Comparison of ENCODE assay signal across 21 cellular contexts in the genomic region with DNA sequence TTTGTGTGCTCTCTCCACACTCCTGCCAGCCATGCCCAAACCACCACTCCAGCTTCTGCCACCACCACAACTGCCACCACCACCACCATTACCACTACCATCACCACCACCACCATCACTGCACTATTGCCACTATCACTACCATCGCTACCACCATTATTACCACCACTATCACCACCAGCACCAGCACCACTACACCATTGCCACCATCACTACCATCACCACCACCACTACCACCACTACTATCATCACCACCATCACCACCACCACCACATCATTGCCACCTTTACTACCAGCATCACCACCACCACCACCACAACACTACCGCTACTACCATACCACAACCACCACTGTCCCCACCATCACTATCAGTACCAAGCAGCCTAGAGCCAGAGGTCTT. TPM values are rescaled to one million over a fixed set of nuclear protein-coding genes. Genes with fewer than 3 reads are reported as not detected.
DNase-seq lines count a peak whose midpoint lies in the region; ATAC-seq, FAIRE-seq and TF ChIP-seq lines count a peak whose summit lies in the region.
"Had no signal": no experiment of that assay in that cellular context is flagged by ENCODE, and none has a peak within 500 bp of the region (broad histone marks: within the 10 kb centered on the region; RNA-seq: fewer than 3 reads in every experiment).

No MANE protein-coding gene starts in this region.

- no peaks in the 10 kb centered on the region for H3K79me2 ChIP-seq in GM12878 (ENCODE audit: control insufficient read depth, insufficient read depth, low read length)

- no peaks in the 10 kb centered on the region for H3K9me3 ChIP-seq in GM12878 (replicated peaks; ENCODE audit: control insufficient read depth, insufficient read depth, low read length)

- 49% methylated on average over 2 of the region's 2 CpGs for WGBS in GM12878 (ENCODE audit: insufficient coverage, insufficient replicate concordance, low lambda C conversion rate, missing lambda C conversion rate)

- no peaks in the 10 kb centered on the region for H4K20me1 ChIP-seq in GM12878 (ENCODE audit: control insufficient read depth, insufficient read depth)

- H3K9ac ChIP-seq in GM12878 (ENCODE audit: control insufficient read depth, insufficient read depth, low read length), result no peak overlapping the region
- H3K9ac ChIP-seq: GM23248 had no signal

- no peak for TF ChIP-seq RAD21 in GM12878 (IDR thresholded peaks at IDR 0.05; ENCODE audit: insufficient read depth, low read depth, low read length)

- no peak overlapping the region for H3K27ac Mint-ChIP-seq in activated naive CD8-positive, alpha-beta T cell
- H3K27ac Mint-ChIP-seq in activated naive CD8-positive, alpha-beta T cell treated with anti-CD3 and anti-CD28 coated beads for 36 hours, result no peak overlapping the region
- H3K27ac Mint-ChIP-seq in naive thymus-derived CD8-positive, alpha-beta T cell, result peak overlapping the region in 8 of 10 donors; percentile 21 to 77 (median 45)
- H3K27ac Mint-ChIP-seq in stimulated activated naive B cell treated with anti-CD40 and anti-IgM and Interleukin-4, amounts not matched to agents 10 μg/mL and 1 μg/mL and 100 μg/mL, for 72 hours, result peak overlapping the region; percentile 5

- H3K27me3 ChIP-seq in GM12878 (replicated peaks in 1 of 2; ENCODE audit: control insufficient read depth in 2 of 2, insufficient read depth in 2 of 2, low read length in 1 of 2), result no peaks in the 10 kb centered on the region

- peak overlapping the region; percentile 2 for H3K4me3 Mint-ChIP-seq in activated naive CD8-positive, alpha-beta T cell
- no peak overlapping the region for H3K4me3 Mint-ChIP-seq in activated naive CD8-positive, alpha-beta T cell treated with anti-CD3 and anti-CD28 coated beads for 36 hours
- H3K4me3 Mint-ChIP-seq in naive thymus-derived CD8-positive, alpha-beta T cell, result peak overlapping the region in 4 of 10 donors; percentile 1 to 39 (median 12)
- H3K4me3 Mint-ChIP-seq in stimulated activated naive B cell treated with anti-CD40 and anti-IgM and Interleukin-4, amounts not matched to agents 10 μg/mL and 1 μg/mL and 100 μg/mL, for 72 hours, result no peak overlapping the region

- no TSS peak for BruUV-seq in GM12878 (replicated peaks; lab: Mats Ljungman, UMichigan)

- no peak for DNase-seq in activated naive CD8-positive, alpha-beta T cell treated with anti-CD3 and anti-CD28 coated beads for 36 hours
- DNase-seq in GM12878 (ENCODE audit: low read depth, low spot score) (no peak), NCI-H2227 treated with DMSO at 0.1 percent for 48 hours (lab: John Stamatoyannopoulos, UW) (no peak), NCI-H748 treated with DMSO at 0.1 percent for 48 hours (lab: John Stamatoyannopoulos, UW) (no peak)
- DNase-seq in naive thymus-derived CD8-positive, alpha-beta T cell, result no peak
- DNase-seq in stimulated activated naive B cell treated with anti-CD40 and anti-IgM and Interleukin-4, amounts not matched to agents 10 μg/mL and 1 μg/mL and 100 μg/mL, for 72 hours, result no peak
- DNase-seq: C1 segment of cervical spinal cord; CD8-positive, alpha-beta memory T cell; DMS53; EL; GM23248; KBM-7; NCI-H1105 treated with DMSO at 0.1 percent for 48 hours; NCI-H1694 treated with DMSO at 0.1 percent for 48 hours; NCI-H510A treated with DMSO at 0.1 percent for 48 hours; PC-3; RPMI8226; SHP77 treated with DMSO at 0.1 percent for 48 hours had no signal

- peaks cover 5% of the 10 kb centered on the region for H3K9me3 Mint-ChIP-seq in activated naive CD8-positive, alpha-beta T cell (ENCODE audit: low read depth)
- H3K9me3 Mint-ChIP-seq in activated naive CD8-positive, alpha-beta T cell treated with anti-CD3 and anti-CD28 coated beads for 36 hours, result peaks cover 6% of the 10 kb centered on the region
- H3K9me3 Mint-ChIP-seq in naive thymus-derived CD8-positive, alpha-beta T cell, result peaks cover 0 to 12% (median 0%) of the 10 kb centered on the region in 9 donors
- H3K9me3 Mint-ChIP-seq in stimulated activated naive B cell treated with anti-CD40 and anti-IgM and Interleukin-4, amounts not matched to agents 10 μg/mL and 1 μg/mL and 100 μg/mL, for 72 hours, result peaks cover 4 to 5% of the 10 kb centered on the region in 2 donors

- SMC1A ChIA-PET in GM12878 (lab: Charles Lee; ENCODE audit: uncharacterized antibody, unreplicated experiment), result no interaction called here

- H3K4me1 ChIP-seq in GM12878 (ENCODE audit: control insufficient read depth, insufficient read depth, low read length), result peaks cover 23% of the 10 kb centered on the region

- no peaks in the 10 kb centered on the region for H3K27me3 Mint-ChIP-seq in activated naive CD8-positive, alpha-beta T cell
- no peaks in the 10 kb centered on the region for H3K27me3 Mint-ChIP-seq in activated naive CD8-positive, alpha-beta T cell treated with anti-CD3 and anti-CD28 coated beads for 36 hours
- H3K27me3 Mint-ChIP-seq in naive thymus-derived CD8-positive, alpha-beta T cell, result no peaks in the 10 kb centered on the region
- no peaks in the 10 kb centered on the region for H3K27me3 Mint-ChIP-seq in stimulated activated naive B cell treated with anti-CD40 and anti-IgM and Interleukin-4, amounts not matched to agents 10 μg/mL and 1 μg/mL and 100 μg/mL, for 72 hours
- H3K27me3 Mint-ChIP-seq: CD8-positive, alpha-beta memory T cell had no signal

- ATAC-seq in GM12878 (no peak), HG03097 (IDR thresholded peaks at IDR 0.05; ENCODE audit: low FRiP score, unreplicated experiment) (no peak)
- ATAC-seq in naive thymus-derived CD8-positive, alpha-beta T cell, result no peak
- no peak for ATAC-seq in stimulated activated naive B cell treated with anti-CD40 and anti-IgM and Interleukin-4, amounts not matched to agents 10 μg/mL and 1 μg/mL and 100 μg/mL, for 72 hours (replicated peaks)
- ATAC-seq: HCT116, PC-3 had no signal

- TF ChIP-seq EP300 in GM12878 (IDR thresholded peaks at IDR 0.05; ENCODE audit: borderline replicate concordance in 1 of 2, control insufficient read depth in 1 of 2, low read depth in 2 of 2, low read length in 2 of 2), result no peak

- H3K4me3 ChIP-seq in GM12878, result no peak overlapping the region
- H3K4me3 ChIP-seq: GM23248 had no signal

- CTCF ChIA-PET in GM12878 (lab: Yijun Ruan, JAX), result interaction anchor here (1.5 kb wide), 1 partner anchor 29 kb away, joined by 6 read pairs; no protein-coding TSS in a partner anchor

- no peak overlapping the region for H2AFZ ChIP-seq in GM12878 (ENCODE audit: control insufficient read depth, low read depth, low read length)
- H2AFZ ChIP-seq: GM23248 had no signal

- RAD21 ChIA-PET in GM12878 (lab: Charles Lee; ENCODE audit: unreplicated experiment), result no interaction called here

- no peaks in the 10 kb centered on the region for H3K36me3 ChIP-seq in GM12878 (ENCODE audit: control insufficient read depth in 2 of 2, insufficient read depth in 2 of 2, low read length in 1 of 2)

- H3K4me2 ChIP-seq in GM12878 (ENCODE audit: control insufficient read depth, insufficient read depth), result no peak overlapping the region

- no peak for TF ChIP-seq POLR2A in GM12878 (IDR thresholded peaks at IDR 0.05; ENCODE audit: low read depth, low read length)

- TF ChIP-seq CTCF in GM12878 (IDR thresholded peaks at IDR 0.05 in 2 of 3, conservative IDR thresholded peaks at IDR 0.05 in 1 of 3; ENCODE audit: control insufficient read depth in 2 of 3, extremely low read depth in 1 of 3, insufficient read depth in 1 of 3, low read depth in 3 of 3, low read length in 3 of 3), result no peak

- POLR2A ChIA-PET in GM12878 (lab: Charles Lee), result no interaction called here
- POLR2A ChIA-PET in naive thymus-derived CD8-positive, alpha-beta T cell (lab: Charles Lee), result interaction anchor here (2.2 kb wide), 1 partner anchor 26 kb away, joined by 19 read pairs; a partner anchor contains a TSS

- in situ Hi-C loops in GM12878 (cut with MboI), result no loop called here

- no peak for FAIRE-seq in GM12878 (lab: Jason Lieb, UNC)

- no peak overlapping the region for H3K27ac ChIP-seq in GM12878 (ENCODE audit: control insufficient read depth, insufficient read depth)
- H3K27ac ChIP-seq: GM23248 had no signal

- H3K4me1 Mint-ChIP-seq in activated naive CD8-positive, alpha-beta T cell (ENCODE audit: low read depth), result peaks cover 44% of the 10 kb centered on the region
- H3K4me1 Mint-ChIP-seq in activated naive CD8-positive, alpha-beta T cell treated with anti-CD3 and anti-CD28 coated beads for 36 hours, result peaks cover 48% of the 10 kb centered on the region
- H3K4me1 Mint-ChIP-seq in naive thymus-derived CD8-positive, alpha-beta T cell, result peaks cover 20 to 48% (median 45%) of the 10 kb centered on the region in 4 donors
- peaks cover 34 to 47% of the 10 kb centered on the region in 2 donors for H3K4me1 Mint-ChIP-seq in stimulated activated naive B cell treated with anti-CD40 and anti-IgM and Interleukin-4, amounts not matched to agents 10 μg/mL and 1 μg/mL and 100 μg/mL, for 72 hours

- intact Hi-C loops in GM12878 (cut with micrococcal nuclease; ENCODE audit: unreplicated experiment), result no loop called here

- peaks cover 7% of the 10 kb centered on the region for H3K36me3 Mint-ChIP-seq in activated naive CD8-positive, alpha-beta T cell
- peaks cover 3% of the 10 kb centered on the region for H3K36me3 Mint-ChIP-seq in activated naive CD8-positive, alpha-beta T cell treated with anti-CD3 and anti-CD28 coated beads for 36 hours
- peaks cover 0 to 5% (median 0%) of the 10 kb centered on the region in 3 donors for H3K36me3 Mint-ChIP-seq in naive thymus-derived CD8-positive, alpha-beta T cell
- peaks cover 0 to 2% of the 10 kb centered on the region in 2 donors for H3K36me3 Mint-ChIP-seq in stimulated activated naive B cell treated with anti-CD40 and anti-IgM and Interleukin-4, amounts not matched to agents 10 μg/mL and 1 μg/mL and 100 μg/mL, for 72 hours

RNA-seq across cellular contexts. Expression of a gene that starts 26.0 kb away (rescaled TPM):
- total RNA-seq in activated naive CD8-positive, alpha-beta T cell treated with anti-CD3 and anti-CD28 coated beads for 36 hours, result 10 to 100 TPM; 32.1 to 34.2 TPM
- total RNA-seq in GM12878 (2013; cell fraction: nucleolus; rRNA removed), result 74.0 and 78.7 TPM in 2 replicates
- 14.5 and 16.7 TPM in 2 replicates for total RNA-seq in GM12878 (2014; rRNA removed)
- 33.9 and 34.3 TPM in 2 replicates for total RNA-seq in GM12878 (2014; rRNA removed; fragmentation: Illumina TruSeq; extraction: Trizol)
- 28.5 and 31.2 TPM in 2 replicates for total RNA-seq in GM12878 (2021)
- polyA plus RNA-seq in GM12878 (2011; ENCODE audit: low read depth), result 6.9 TPM
- 23.0 and 31.8 TPM in 2 replicates for polyA plus RNA-seq in GM12878 (2011; rRNA removed)
- polyA plus RNA-seq in GM12878 (2011; cell fraction: cytosol; rRNA removed), result 8.9 and 13.6 TPM in 2 replicates
- polyA plus RNA-seq in GM12878 (2011; cell fraction: nucleus; rRNA removed), result 16.8 and 17.5 TPM in 2 replicates
- 11.8 and 13.5 TPM in 2 replicates for polyA plus RNA-seq in GM12878 (2012)
- 24.5 and 38.1 TPM in 2 replicates for polyA plus RNA-seq in GM12878 (2014; fragmentation: Illumina TruSeq; extraction: Trizol)
- polyA plus RNA-seq in GM12878 (2014; fragmentation: Nextera tagmentation; extraction: Ambion mirVana), result 1 to 10 TPM; 6.8 to 7.4 TPM
- 11.0 and 11.8 TPM in 2 replicates for polyA plus RNA-seq in GM12878 (2014; rRNA removed)
- polyA plus RNA-seq in GM12878 (2016; fragmentation: Nextera tagmentation; extraction: Ambion mirVana), result 10 to 100 TPM; 26.6 to 27.6 TPM
- polyA minus RNA-seq in GM12878 (2011; rRNA and poly(A)+ RNA removed), result 18.2 and 29.6 TPM in 2 replicates
- 17.6 and 20.5 TPM in 2 replicates for polyA minus RNA-seq in GM12878 (2011; cell fraction: cytosol; rRNA and poly(A)+ RNA removed)
- polyA minus RNA-seq in GM12878 (2011; cell fraction: nucleus; rRNA and poly(A)+ RNA removed), result 29.5 and 47.8 TPM in 2 replicates
- total RNA-seq in naive thymus-derived CD8-positive, alpha-beta T cell, result 10 to 100 TPM; 78.5 to 85.7 TPM
- polyA plus RNA-seq in naive thymus-derived CD8-positive, alpha-beta T cell, result 10 to 100 TPM; 50.0 to 61.3 (median 55.0) TPM

Comparison
In these comparisons a context has a peak if more than half of its experiments do, and no peak if none do; other contexts are left out.
1. H3K27ac Mint-ChIP-seq: peak in naive thymus-derived CD8-positive, alpha-beta T cell (8 of 10) and stimulated activated naive B cell treated with anti-CD40 and anti-IgM and Interleukin-4, amounts not matched to agents 10 μg/mL and 1 μg/mL and 100 μg/mL, for 72 hours (single experiment); none in activated naive CD8-positive, alpha-beta T cell (single experiment) and activated naive CD8-positive, alpha-beta T cell treated with anti-CD3 and anti-CD28 coated beads for 36 hours (single experiment).